ENCODE assay signal across 8 cellular contexts in the genomic region with DNA sequence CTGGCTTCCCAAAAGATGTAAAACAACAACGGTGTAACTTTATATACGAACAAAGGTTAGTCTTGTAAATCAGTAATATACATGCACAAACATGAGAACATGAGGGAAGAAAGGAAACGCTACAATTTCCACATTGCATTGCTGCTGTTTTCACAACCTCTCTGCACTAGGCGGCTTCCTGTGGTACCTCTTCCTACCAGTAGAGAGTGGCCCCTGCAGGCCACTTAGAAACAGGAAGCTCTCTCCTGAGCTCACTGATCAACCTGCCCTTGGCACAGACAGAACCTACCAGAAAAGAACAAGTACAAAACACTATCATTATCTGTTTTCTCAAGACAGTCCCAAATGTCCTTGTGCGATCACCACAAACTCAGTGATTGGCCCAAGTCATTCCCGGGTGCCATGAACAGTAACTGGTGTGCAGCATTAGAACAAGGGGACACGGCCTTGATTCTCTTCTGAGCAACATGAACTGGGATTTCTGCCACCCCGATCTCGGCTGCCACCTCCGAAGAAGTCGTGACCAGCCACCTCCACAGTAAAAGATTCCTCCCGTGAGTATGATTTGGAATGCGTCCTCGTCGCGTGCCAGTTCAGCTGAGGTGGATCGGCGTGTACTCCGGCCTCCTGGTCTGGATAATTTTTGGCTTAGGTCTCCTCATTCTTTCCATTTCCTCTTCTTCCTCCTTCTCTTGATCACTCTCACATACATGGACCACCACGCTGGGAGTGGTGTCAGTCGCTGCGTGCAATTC. TPM values are rescaled to one million over a fixed set of nuclear protein-coding genes. Genes with fewer than 3 reads are reported as not detected.
A peak's percentile ranks its signal among the peaks of the same experiment; 100 is the strongest.
DNase-seq lines count a peak whose midpoint lies in the region; ATAC-seq, FAIRE-seq and TF ChIP-seq lines count a peak whose summit lies in the region.

No MANE protein-coding gene starts in this region.

- no peak overlapping the region for H2BK120ac ChIP-seq in mesenchymal stem cell (ENCODE audit: low read depth, low read length)

- H3K36me3 ChIP-seq in astrocyte (ENCODE audit: insufficient read depth, low read length) (peaks cover 53% of the 10 kb centered on the region), mesenchymal stem cell (ENCODE audit: control insufficient read depth in 1 of 2, insufficient read depth in 2 of 2, low read depth in 1 of 2, low read length in 2 of 2) (peaks cover 48 to 71% of the 10 kb centered on the region in 2 experiments), PC-9 (ENCODE audit: low read depth) (no peaks in the 10 kb centered on the region; the same call in 1 of the 2 replicates)

- no TSS peak for BruUV-seq in PC-9 (replicated peaks; lab: Mats Ljungman, UMichigan)

- H3K27me3 Mint-ChIP-seq in astrocyte (ENCODE audit: low read depth, unreplicated experiment): no peaks in the 10 kb centered on the region

- no peak overlapping the region for H2AK5ac ChIP-seq in mesenchymal stem cell (ENCODE audit: low read length, severe bottlenecking)

- TF ChIP-seq CTCF in astrocyte (IDR thresholded peaks at IDR 0.05; ENCODE audit: insufficient read depth, low read depth, low read length): no peak
- TF ChIP-seq CTCF in PC-9 (conservative IDR thresholded peaks at IDR 0.05): no peak

- H3K27me3 ChIP-seq in astrocyte (ENCODE audit: insufficient read depth, low read length) (no peaks in the 10 kb centered on the region), mesenchymal stem cell (ENCODE audit: control insufficient read depth in 1 of 2, insufficient read depth in 1 of 2, low read length in 2 of 2) (no peaks in the 10 kb centered on the region), PC-9 (ENCODE audit: insufficient read depth, low read depth) (no peaks in the 10 kb centered on the region)

- H3K9ac ChIP-seq in astrocyte (ENCODE audit: low read length): peak overlapping the region; percentile 4
- no peak overlapping the region for H3K9ac ChIP-seq in mesenchymal stem cell (ENCODE audit: low read length)

- H3K23ac ChIP-seq in mesenchymal stem cell (ENCODE audit: low read length in 2 of 2): no peak overlapping the region

- H2AFZ ChIP-seq in astrocyte (ENCODE audit: low read depth, low read length): no peak overlapping the region
- no peak overlapping the region for H2AFZ ChIP-seq in mesenchymal stem cell (ENCODE audit: low read depth, low read length)
- no peak overlapping the region for H2AFZ ChIP-seq in PC-9

- peaks cover 39% of the 10 kb centered on the region for H3K36me3 Mint-ChIP-seq in astrocyte (ENCODE audit: low read depth, unreplicated experiment)

- H3K9me3 ChIP-seq in astrocyte (ENCODE audit: insufficient read depth, low read depth, low read length) (no peaks in the 10 kb centered on the region), mesenchymal stem cell (ENCODE audit: control insufficient read depth, low read length) (no peaks in the 10 kb centered on the region), PC-9 (ENCODE audit: insufficient read depth, low read depth) (no peaks in the 10 kb centered on the region)

- peak overlapping the region; percentile 31 for H3K27ac Mint-ChIP-seq in astrocyte (ENCODE audit: unreplicated experiment)

- H3K4me3 Mint-ChIP-seq in astrocyte (ENCODE audit: unreplicated experiment): no peak overlapping the region

- no peaks in the 10 kb centered on the region for H3K9me2 ChIP-seq in PC-9 (ENCODE audit: insufficient read depth)

- H3K79me1 ChIP-seq in mesenchymal stem cell (replicated peaks; ENCODE audit: low read length, poor library complexity, severe bottlenecking): peaks cover 6% of the 10 kb centered on the region

- H3K27ac ChIP-seq in astrocyte (ENCODE audit: low read depth, low read length) (no peak overlapping the region), mesenchymal stem cell (ENCODE audit: low read length, poor library complexity, severe bottlenecking) (peak overlapping the region; percentile 17), PC-9 (no peak overlapping the region)

- FAIRE-seq in astrocyte (lab: Jason Lieb, UNC): no peak

- peaks cover 31% of the 10 kb centered on the region for H3K79me2 ChIP-seq in astrocyte (ENCODE audit: insufficient read depth, low read length)
- no peaks in the 10 kb centered on the region for H3K79me2 ChIP-seq in PC-9 (ENCODE audit: low read depth)

- H3K4ac ChIP-seq in mesenchymal stem cell (ENCODE audit: low read depth in 1 of 2, low read length in 2 of 2): no peak overlapping the region

- H3K4me1 Mint-ChIP-seq in astrocyte (ENCODE audit: low read depth, unreplicated experiment): peaks cover 36% of the 10 kb centered on the region

- H3K4me2 ChIP-seq in astrocyte (ENCODE audit: low read length) (peak overlapping the region; percentile 3), mesenchymal stem cell (ENCODE audit: low read length, poor library complexity, severe bottlenecking) (no peak overlapping the region), PC-9 (no peak overlapping the region)

- peaks cover 80% of the 10 kb centered on the region for H4K20me1 ChIP-seq in astrocyte (ENCODE audit: insufficient read depth, low read length)
- no peaks in the 10 kb centered on the region for H4K20me1 ChIP-seq in PC-9 (ENCODE audit: insufficient read depth)

- POLR2A ChIA-PET in PC-9 (lab: Charles Lee; ENCODE audit: unreplicated experiment): no interaction called here

- no peak overlapping the region for H3K4me3 ChIP-seq in astrocyte (ENCODE audit: insufficient read depth, low read depth, low read length)
- H3K4me3 ChIP-seq in mesenchymal stem cell (ENCODE audit: insufficient read depth in 1 of 2, low read depth in 1 of 2, low read length in 2 of 2): no peak overlapping the region
- no peak overlapping the region for H3K4me3 ChIP-seq in PC-9

- H2BK15ac ChIP-seq in mesenchymal stem cell (ENCODE audit: low read depth, poor library complexity, severe bottlenecking): no peak overlapping the region

- intact Hi-C loops in PC-9 (cut with micrococcal nuclease; ENCODE audit: unreplicated experiment): no loop called here

- H3K9me3 Mint-ChIP-seq in astrocyte (ENCODE audit: unreplicated experiment): no peaks in the 10 kb centered on the region

- WGBS in mesenchymal stem cell: 95% methylated on average over 21 of the region's 22 CpGs

- CTCF ChIA-PET in PC-9 (lab: Charles Lee): no interaction called here

- ATAC-seq in GM21786 (IDR thresholded peaks at IDR 0.05; ENCODE audit: unreplicated experiment): no peak

- no peak overlapping the region for H3K18ac ChIP-seq in mesenchymal stem cell (ENCODE audit: low read depth in 1 of 2, low read length in 2 of 2)

- DNase-seq in ELR (ENCODE audit: low read depth): peak; percentile 37
- DNase-seq in Kasumi-1 (lab: John Stamatoyannopoulos, UW): peak; percentile 76 to 82
- DNase-seq in astrocyte (ENCODE audit: low read depth): no peak
- peak; percentile 36 for DNase-seq in mesenchymal stem cell
- no peak for DNase-seq in hippocampal formation (lab: John Stamatoyannopoulos, UW)
- no peak for DNase-seq in PC-9
- no peak for DNase-seq in NCI-H1048 (lab: John Stamatoyannopoulos, UW)

- H3K4me1 ChIP-seq in astrocyte (ENCODE audit: insufficient read depth, low read length) (peaks cover 10% of the 10 kb centered on the region), mesenchymal stem cell (ENCODE audit: control insufficient read depth, insufficient read depth, low read depth, low read length) (peaks cover 30% of the 10 kb centered on the region), PC-9 (replicated peaks; ENCODE audit: insufficient read depth) (no peaks in the 10 kb centered on the region)

- no peak overlapping the region for H4K91ac ChIP-seq in mesenchymal stem cell (ENCODE audit: low read length)

- no peaks in the 10 kb centered on the region for H3F3A ChIP-seq in PC-9 (ENCODE audit: insufficient read depth, low read depth)

- H3K14ac ChIP-seq in mesenchymal stem cell (ENCODE audit: low read length in 2 of 2): no peak overlapping the region

- no peak overlapping the region for H2BK12ac ChIP-seq in mesenchymal stem cell (ENCODE audit: low read length in 2 of 2)

- no peak overlapping the region for H2BK5ac ChIP-seq in mesenchymal stem cell (ENCODE audit: low read depth, low read length, poor library complexity, severe bottlenecking)

- no peak overlapping the region for H4K8ac ChIP-seq in mesenchymal stem cell (ENCODE audit: low read length)

RNA-seq across cellular contexts. Expression of gene KCNE1, which starts 5.7 kb away (rescaled TPM):
- total RNA-seq in astrocyte: 0.43 and 0.73 TPM in 2 replicates
- polyA plus RNA-seq in mesenchymal stem cell (2013, experiment 1 of 2): 0.19 TPM
- polyA plus RNA-seq in mesenchymal stem cell (2013, experiment 2 of 2): 0.23 TPM
- 0.31 and 0.45 TPM in 2 replicates for total RNA-seq in PC-9 (2021)

Comparison
In these comparisons a context has a peak if more than half of its experiments do, and no peak if none do; other contexts are left out.
1. DNase-seq: peak in ELR (single experiment), Kasumi-1 (2 of 2) and mesenchymal stem cell (single experiment); none in astrocyte (single experiment), hippocampal formation (0 of 2), PC-9 (0 of 2) and NCI-H1048 (single experiment).